ENCODE assay signal across 19 cellular contexts in the genomic region with DNA sequence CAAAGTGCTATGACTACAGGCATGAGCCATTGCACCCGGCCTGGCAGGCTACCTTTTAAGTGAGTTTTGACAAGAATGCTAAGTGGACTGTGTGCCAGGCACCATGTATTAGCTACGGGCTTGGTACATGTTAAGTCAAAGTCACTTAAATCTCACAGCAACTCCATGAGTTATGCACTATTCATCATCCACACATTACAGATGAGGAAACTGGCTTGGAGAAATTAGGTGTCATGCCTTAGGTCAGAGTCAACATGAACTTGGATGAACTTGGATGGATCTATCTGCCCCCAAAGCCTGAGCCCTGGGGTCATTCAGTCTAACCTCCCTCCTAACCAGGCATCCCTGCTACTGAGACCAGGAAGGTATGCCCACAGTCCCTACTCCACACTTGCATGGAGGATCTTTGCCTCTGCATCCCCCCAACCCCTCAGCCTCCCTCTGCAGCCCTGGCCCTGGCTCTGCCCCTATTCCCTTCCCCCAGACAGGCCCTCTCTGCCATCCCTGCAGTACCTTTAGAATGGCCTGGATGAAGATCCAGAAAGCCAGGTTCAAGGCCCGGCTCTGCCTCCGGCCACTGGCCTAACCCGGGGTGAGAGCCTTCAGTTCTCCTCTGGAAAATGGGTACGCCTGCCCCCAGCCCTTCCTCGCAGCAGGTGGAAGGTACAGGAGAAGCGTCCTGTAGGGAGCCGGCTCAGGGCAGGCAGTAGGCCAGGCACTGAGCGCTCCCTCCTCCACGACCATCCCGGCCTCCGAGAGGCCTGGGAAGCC. TPM values are rescaled to one million over a fixed set of nuclear protein-coding genes. Genes with fewer than 3 reads are reported as not detected.
DNase-seq lines count a peak whose midpoint lies in the region; ATAC-seq and TF ChIP-seq lines count a peak whose summit lies in the region.
"Had no signal": no experiment of that assay in that cellular context is flagged by ENCODE, and none has a peak within 500 bp of the region (broad histone marks: within the 10 kb centered on the region; RNA-seq: fewer than 3 reads in every experiment).

No MANE protein-coding gene starts in this region.

- DNase-seq in GM13977 (ENCODE audit: low spot score) = peak; percentile 28
- DNase-seq in RKO (ENCODE audit: low spot score) = peak; percentile 58
- DNase-seq in epithelial cell of esophagus (ENCODE audit: low read depth) = peak; percentile 62
- peak; percentile 88 for DNase-seq in osteoblast (ENCODE audit: insufficient read length, low spot score, missing footprints)
- DNase-seq in GM23248 = no peak
- DNase-seq in NCI-H510A (lab: John Stamatoyannopoulos, UW) = no peak
- DNase-seq: CD8-positive, alpha-beta memory T cell; NCI-H1694; NCI-H2107; NCI-H226; NCI-H526 treated with DMSO at 0.1 percent for 48 hours; PC-3 had no signal

- H3K4me3 ChIP-seq in epithelial cell of esophagus (ENCODE audit: low read length) (no peak overlapping the region), osteoblast (ENCODE audit: insufficient read depth, low read length) (no peak overlapping the region), GM23248 (no peak overlapping the region)

- TF ChIP-seq CTCF in GM13977 (IDR thresholded peaks at IDR 0.05; ENCODE audit: extremely low read depth, insufficient read depth, missing control alignments) (no peak), epithelial cell of esophagus (IDR thresholded peaks at IDR 0.05; ENCODE audit: insufficient read depth, low read depth, low read length, missing control alignments) (no peak), osteoblast (IDR thresholded peaks at IDR 0.05; ENCODE audit: extremely low read depth, low read depth, low read length) (no peak)

- H3K4me1 ChIP-seq in osteoblast (ENCODE audit: insufficient read depth, low read length) = no peaks in the 10 kb centered on the region
- 0 out of 2 replicates have a peak, but pooled peaks cover 7% of the 10 kb centered on the region for H3K4me1 ChIP-seq in GM23248 (ENCODE audit: insufficient read depth)

- in situ Hi-C loops in GM13977 (cut with MboI; ENCODE audit: low pct_unique_long_range_greater_than_20kb, low sequenced_read_pairs, unreplicated experiment) (no loop called here), GM23248 (cut with MboI) (no loop called here)

- ATAC-seq in HG03565 (IDR thresholded peaks at IDR 0.05; ENCODE audit: unreplicated experiment) = no peak
- ATAC-seq: PC-3 had no signal

- 87 to 88% methylated on average over 13 of the region's 13 CpGs for WGBS in GM23248 (ENCODE audit: low coverage in 1 of 2, low lambda C conversion rate in 2 of 2, missing lambda C conversion rate in 2 of 2), 2 experiments

- H3K27ac ChIP-seq in osteoblast (ENCODE audit: low read depth, low read length) = no peak overlapping the region
- no peak overlapping the region for H3K27ac ChIP-seq in GM23248
- H3K27ac ChIP-seq: HL-60, KMS-11 had no signal

- H3K9ac ChIP-seq in GM23248 = no peak overlapping the region
- H3K9ac ChIP-seq: KMS-11 had no signal

- no peak overlapping the region for H2AFZ ChIP-seq in osteoblast (ENCODE audit: low read length)
- H2AFZ ChIP-seq in GM23248 = no peak overlapping the region

- H3K4me2 ChIP-seq in osteoblast (ENCODE audit: insufficient read depth, low read length) = no peak overlapping the region
- no peak overlapping the region for H3K4me2 ChIP-seq in GM23248 (ENCODE audit: unreplicated experiment)
- H3K4me2 ChIP-seq: KMS-11 had no signal

- H3K9me3 ChIP-seq in osteoblast (ENCODE audit: low read depth, low read length) = no peaks in the 10 kb centered on the region
- no peaks in the 10 kb centered on the region for H3K9me3 ChIP-seq in GM23248 (ENCODE audit: low read depth)

- no peaks in the 10 kb centered on the region for H3K36me3 ChIP-seq in osteoblast (ENCODE audit: insufficient read depth, low read length)
- no peaks in the 10 kb centered on the region for H3K36me3 ChIP-seq in GM23248 (ENCODE audit: low read depth)

- peaks cover 24% of the 10 kb centered on the region for H3K27me3 ChIP-seq in osteoblast (ENCODE audit: insufficient read depth, low read length)
- peaks cover 18% of the 10 kb centered on the region for H3K27me3 ChIP-seq in GM23248 (replicated peaks; ENCODE audit: insufficient read depth)

- H3K9me2 ChIP-seq in GM23248 (ENCODE audit: insufficient read depth) = no peaks in the 10 kb centered on the region

- no peaks in the 10 kb centered on the region for H4K20me1 ChIP-seq in osteoblast (ENCODE audit: insufficient read depth, low read length)
- no peaks in the 10 kb centered on the region for H4K20me1 ChIP-seq in GM23248 (ENCODE audit: insufficient read depth)

- H3F3A ChIP-seq in GM23248 (ENCODE audit: insufficient read depth) = no peaks in the 10 kb centered on the region

- H3K79me2 ChIP-seq in osteoblast (ENCODE audit: insufficient read depth, low read length) (no peaks in the 10 kb centered on the region), GM23248 (ENCODE audit: insufficient read depth) (no peaks in the 10 kb centered on the region)

RNA-seq across cellular contexts. Expression of a gene that starts 0.7 kb away (rescaled TPM):
- not detected in 2 replicates for total RNA-seq in osteoblast
- not detected in 2 replicates for total RNA-seq in GM23248 (2014; rRNA removed; shearing (Covaris generic))
- polyA plus RNA-seq in GM23248 (2016; fragmentation: Nextera tagmentation; extraction: Ambion mirVana) = not detected in 2 replicates
- total RNA-seq: CD8-positive, alpha-beta memory T cell; MCF 10A; PC-3 had no signal
- polyA plus RNA-seq: AG04450; BJ; CD8-positive, alpha-beta memory T cell had no signal

RNA-seq across cellular contexts. Expression of a gene that starts 34.3 kb away (rescaled TPM):
- 136 and 138 TPM in 2 replicates for total RNA-seq in osteoblast
- total RNA-seq in GM23248 (2014; rRNA removed; shearing (Covaris generic)) = 182 and 202 TPM in 2 replicates
- polyA plus RNA-seq in GM23248 (2016; fragmentation: Nextera tagmentation; extraction: Ambion mirVana) = 245 and 249 TPM in 2 replicates

RNA-seq across cellular contexts. Expression of a gene that starts 57.6 kb away (rescaled TPM):
- total RNA-seq in osteoblast = not detected in 2 replicates
- not detected in 2 replicates for total RNA-seq in GM23248 (2014; rRNA removed; shearing (Covaris generic))
- not detected in 2 replicates for polyA plus RNA-seq in GM23248 (2016; fragmentation: Nextera tagmentation; extraction: Ambion mirVana)
- total RNA-seq: CD8-positive, alpha-beta memory T cell; Daoy; MCF 10A; PC-3 had no signal
- polyA plus RNA-seq: AG04450; BJ; CD8-positive, alpha-beta memory T cell had no signal

Comparison
In these comparisons a context has a peak if more than half of its experiments do, and no peak if none do; other contexts are left out.
1. DNase-seq: peak in GM13977 (single experiment), RKO (single experiment), epithelial cell of esophagus (single experiment) and osteoblast (single experiment); none in GM23248 (single experiment) and NCI-H510A (single experiment).